Comparison of ENCODE assay signal across 21 cellular contexts in genomic region chr3:41241159-41241558, GRCh38. TPM values are rescaled to one million over a fixed set of nuclear protein-coding genes. Genes with fewer than 3 reads are reported as not detected.
DNase-seq lines count a peak whose midpoint lies in the region; ATAC-seq and TF ChIP-seq lines count a peak whose summit lies in the region.
"Had no signal": no experiment of that assay in that cellular context is flagged by ENCODE, and none has a peak within 500 bp of the region (broad histone marks: within the 10 kb centered on the region; RNA-seq: fewer than 3 reads in every experiment).

No MANE protein-coding gene starts in this region.

- intact Hi-C loops in natural killer cell (cut with micrococcal nuclease) (no loop called here), adrenal gland (cut with DNase I) (no loop called here), PC-3 (cut with micrococcal nuclease) (no loop called here)

- BruUV-seq in PC-3 (replicated peaks; lab: Mats Ljungman, UMichigan): no TSS peak

- ATAC-seq in natural killer cell (no peak), PC-3 (no peak)
- no peak for ATAC-seq in natural killer cell treated with Interleukin-12 subunit alpha and Interleukin-12 subunit beta and Interleukin-15 and Interleukin-18, amount 100 ng/mL, for 72 hours
- ATAC-seq in effector memory CD8-positive, alpha-beta T cell (replicated peaks): no peak
- ATAC-seq: GM23338, Panc1 had no signal

- no peaks in the 10 kb centered on the region for H3K9me2 ChIP-seq in PC-3 (replicated peaks; ENCODE audit: low read length)

- H3K27ac ChIP-seq in adrenal gland: no peak overlapping the region
- no peak overlapping the region for H3K27ac ChIP-seq in PC-3 (ENCODE audit: low read length)
- H3K27ac ChIP-seq: RWPE1 had no signal

- H3K4me3 ChIP-seq in adrenal gland: no peak overlapping the region
- no peak overlapping the region for H3K4me3 ChIP-seq in PC-3 (ENCODE audit: low read length)
- H3K4me3 ChIP-seq: GM23338, HAP-1 had no signal

- no peak overlapping the region for H2AFZ ChIP-seq in PC-3 (ENCODE audit: low read length)
- H2AFZ ChIP-seq: GM23338 had no signal

- peaks cover 0 to 65% of the 10 kb centered on the region in 2 donors for H3K36me3 ChIP-seq in adrenal gland (replicated peaks in 1 of 2)
- H3K36me3 ChIP-seq in PC-3 (ENCODE audit: low read depth, low read length): peaks cover 54% of the 10 kb centered on the region

- H3K9me3 Mint-ChIP-seq in natural killer cell: no peaks in the 10 kb centered on the region
- no peaks in the 10 kb centered on the region for H3K9me3 Mint-ChIP-seq in natural killer cell treated with Interleukin-12 subunit alpha and Interleukin-12 subunit beta and Interleukin-15 and Interleukin-18, amount 100 ng/mL, for 72 hours
- H3K9me3 Mint-ChIP-seq in effector memory CD8-positive, alpha-beta T cell: no peaks in the 10 kb centered on the region
- H3K9me3 Mint-ChIP-seq in mesothelial cell of epicardium: no peaks in the 10 kb centered on the region
- H3K9me3 Mint-ChIP-seq: GM23338, HFFc6 had no signal

- no peaks in the 10 kb centered on the region for H3K27me3 Mint-ChIP-seq in natural killer cell (ENCODE audit: low read depth in 2 of 2)
- no peaks in the 10 kb centered on the region for H3K27me3 Mint-ChIP-seq in natural killer cell treated with Interleukin-12 subunit alpha and Interleukin-12 subunit beta and Interleukin-15 and Interleukin-18, amount 100 ng/mL, for 72 hours
- H3K27me3 Mint-ChIP-seq in effector memory CD8-positive, alpha-beta T cell: no peaks in the 10 kb centered on the region
- H3K27me3 Mint-ChIP-seq in mesothelial cell of epicardium (ENCODE audit: low read depth): no peaks in the 10 kb centered on the region
- H3K27me3 Mint-ChIP-seq: CD4-positive, alpha-beta memory T cell had no signal

- DNase-seq in natural killer cell: no peak
- DNase-seq in natural killer cell treated with Interleukin-12 subunit alpha and Interleukin-12 subunit beta and Interleukin-15 and Interleukin-18, amount 100 ng/mL, for 72 hours (ENCODE audit: low spot score): no peak
- DNase-seq in effector memory CD8-positive, alpha-beta T cell: no peak
- DNase-seq in mesothelial cell of epicardium (ENCODE audit: low spot score in 2 of 2, unreplicated experiment in 2 of 2): no peak
- no peak for DNase-seq in adrenal gland
- DNase-seq in PC-3: no peak
- DNase-seq in activated CD8-positive, alpha-beta memory T cell treated with anti-CD3 and anti-CD28 coated beads for 24 hours: no peak
- DNase-seq: C1 segment of cervical spinal cord; CD4-positive, alpha-beta memory T cell; COR-L47; DMS53; HFFc6; KBM-7; NCI-H1105 treated with DMSO at 0.1 percent for 48 hours; NCI-H2029; NCI-H526 treated with DMSO at 0.1 percent for 48 hours; SHP77 had no signal

- H3K36me3 Mint-ChIP-seq in natural killer cell: peaks cover 38% of the 10 kb centered on the region
- H3K36me3 Mint-ChIP-seq in natural killer cell treated with Interleukin-12 subunit alpha and Interleukin-12 subunit beta and Interleukin-15 and Interleukin-18, amount 100 ng/mL, for 72 hours: peaks cover 34% of the 10 kb centered on the region
- H3K36me3 Mint-ChIP-seq in effector memory CD8-positive, alpha-beta T cell (ENCODE audit: insufficient read depth): peaks cover 82% of the 10 kb centered on the region
- peaks cover 36% of the 10 kb centered on the region for H3K36me3 Mint-ChIP-seq in mesothelial cell of epicardium

- no peaks in the 10 kb centered on the region for H4K20me1 ChIP-seq in PC-3 (ENCODE audit: low read length)

- TF ChIP-seq POLR2A in adrenal gland (IDR thresholded peaks at IDR 0.05): no peak

- no peak overlapping the region for H3K4me3 Mint-ChIP-seq in natural killer cell
- no peak overlapping the region for H3K4me3 Mint-ChIP-seq in natural killer cell treated with Interleukin-12 subunit alpha and Interleukin-12 subunit beta and Interleukin-15 and Interleukin-18, amount 100 ng/mL, for 72 hours
- H3K4me3 Mint-ChIP-seq in effector memory CD8-positive, alpha-beta T cell: no peak overlapping the region
- H3K4me3 Mint-ChIP-seq in mesothelial cell of epicardium: no peak overlapping the region
- H3K4me3 Mint-ChIP-seq: CD4-positive, alpha-beta memory T cell; GM23338; HFFc6 had no signal

- CTCF ChIA-PET in PC-3 (lab: Charles Lee): no interaction called here

- H3K4me1 Mint-ChIP-seq in natural killer cell: peaks cover 10 to 22% of the 10 kb centered on the region in 2 donors
- peaks cover 0 to 14% of the 10 kb centered on the region in 2 donors for H3K4me1 Mint-ChIP-seq in natural killer cell treated with Interleukin-12 subunit alpha and Interleukin-12 subunit beta and Interleukin-15 and Interleukin-18, amount 100 ng/mL, for 72 hours (ENCODE audit: low read depth in 2 of 2)
- peaks cover 1 to 6% of the 10 kb centered on the region in 2 donors for H3K4me1 Mint-ChIP-seq in effector memory CD8-positive, alpha-beta T cell (ENCODE audit: low read depth in 2 of 2)
- peaks cover 24% of the 10 kb centered on the region for H3K4me1 Mint-ChIP-seq in mesothelial cell of epicardium

- no peak overlapping the region for H3K4me2 ChIP-seq in PC-3 (ENCODE audit: low read length)
- H3K4me2 ChIP-seq: GM23338 had no signal

- no peaks in the 10 kb centered on the region for H3K27me3 ChIP-seq in adrenal gland
- no peaks in the 10 kb centered on the region for H3K27me3 ChIP-seq in PC-3 (ENCODE audit: low read length)

- 87 to 95% (median 92%) methylated on average over 4 of the region's 4 CpGs for WGBS in adrenal gland, 4 donors

- H3K4me1 ChIP-seq in adrenal gland (replicated peaks in 1 of 2) (no peaks in the 10 kb centered on the region), PC-3 (ENCODE audit: insufficient read depth, low read length) (no peaks in the 10 kb centered on the region)
- H3K4me1 ChIP-seq: HAP-1 had no signal

- H3K27ac Mint-ChIP-seq in natural killer cell: peak overlapping the region; percentile 43 to 70
- no peak overlapping the region for H3K27ac Mint-ChIP-seq in natural killer cell treated with Interleukin-12 subunit alpha and Interleukin-12 subunit beta and Interleukin-15 and Interleukin-18, amount 100 ng/mL, for 72 hours
- peak overlapping the region; percentile 6 to 17 for H3K27ac Mint-ChIP-seq in effector memory CD8-positive, alpha-beta T cell
- H3K27ac Mint-ChIP-seq in mesothelial cell of epicardium: peak overlapping the region; percentile 71
- H3K27ac Mint-ChIP-seq: GM23338, HFFc6 had no signal

- no peaks in the 10 kb centered on the region for H3K79me2 ChIP-seq in PC-3 (ENCODE audit: low read length)

- H3K9me3 ChIP-seq in adrenal gland (replicated peaks in 1 of 3) (no peaks in the 10 kb centered on the region), PC-3 (ENCODE audit: low read length) (no peaks in the 10 kb centered on the region)
- H3K9me3 ChIP-seq: HAP-1 had no signal

- no peaks in the 10 kb centered on the region for H3F3A ChIP-seq in PC-3 (ENCODE audit: low read length, unreplicated experiment)

- TF ChIP-seq CTCF in natural killer cell (IDR thresholded peaks at IDR 0.05) (no peak), mesothelial cell of epicardium (IDR thresholded peaks at IDR 0.05; ENCODE audit: unreplicated experiment) (no peak), adrenal gland (IDR thresholded peaks at IDR 0.05) (no peak), PC-3 (conservative IDR thresholded peaks at IDR 0.05; ENCODE audit: low read depth, low read length) (no peak)

- POLR2A ChIA-PET in PC-3 (lab: Charles Lee; ENCODE audit: unreplicated experiment): no interaction called here

- no peak overlapping the region for H3K9ac ChIP-seq in PC-3 (ENCODE audit: low read length)

RNA-seq across cellular contexts. Expression of gene CTNNB1, which starts 41.9 kb away (rescaled TPM):
- total RNA-seq in natural killer cell (100 to 1,000 TPM; 213 to 258 (median 230) TPM), mesothelial cell of epicardium (534 to 545 TPM (median 537 TPM) in 3 replicates), adrenal gland (100 to 1,000 TPM; 313 to 868 (median 430) TPM), PC-3 (2014; rRNA removed) (460 and 474 TPM in 2 replicates)
- total RNA-seq in natural killer cell treated with Interleukin-12 subunit alpha and Interleukin-12 subunit beta and Interleukin-15 and Interleukin-18, amount 100 ng/mL, for 72 hours: 100 to 1,000 TPM; 140 to 155 TPM
- polyA plus RNA-seq in adrenal gland: 100 to 1,000 TPM in 2 of 3 donors, 10 to 100 TPM in 1; 52.3 to 384 (median 101) TPM

Comparison
In these comparisons a context has a peak if more than half of its experiments do, and no peak if none do; other contexts are left out.
1. H3K27ac Mint-ChIP-seq: peak in natural killer cell (2 of 2), effector memory CD8-positive, alpha-beta T cell (2 of 2) and mesothelial cell of epicardium (single experiment); none in natural killer cell treated with Interleukin-12 subunit alpha and Interleukin-12 subunit beta and Interleukin-15 and Interleukin-18, amount 100 ng/mL, for 72 hours (0 of 2).